ENCODE assay signal across 8 cellular contexts in genomic region chr7:2864204-2864985, GRCh38. TPM values are rescaled to one million over a fixed set of nuclear protein-coding genes. Genes with fewer than 3 reads are reported as not detected.
DNase-seq lines count a peak whose midpoint lies in the region; ATAC-seq and TF ChIP-seq lines count a peak whose summit lies in the region.

No MANE protein-coding gene starts in this region.

- peak overlapping the region; percentile 83 for H3K27ac ChIP-seq in SJCRH30
- H3K27ac ChIP-seq in epithelial cell of prostate, result peak overlapping the region; percentile 94
- H3K27ac ChIP-seq in psoas muscle, result peak overlapping the region; percentile 74

- DNase-seq in Calu3, result no peak
- no peak for DNase-seq in SJCRH30
- DNase-seq in epithelial cell of prostate (ENCODE audit: low read depth, low spot score), result no peak
- no peak for DNase-seq in psoas muscle
- no peak for DNase-seq in stimulated activated CD4-positive, alpha-beta T cell treated with anti-CD3 and anti-CD28 coated beads, Interleukin-4, amount 100 ng/mL, for 4 hours
- no peak for DNase-seq in NCI-H524 (lab: John Stamatoyannopoulos, UW)

- CTCF ChIA-PET in Calu3 (lab: Charles Lee), result interaction anchor here (1.0 to 1.5 kb wide), 2 partner anchors 104 to 438 kb away, joined by 3 to 4 read pairs; no protein-coding TSS in a partner anchor

- H3K36me3 ChIP-seq in SJCRH30 (no peaks in the 10 kb centered on the region), psoas muscle (ENCODE audit: insufficient read depth in 1 of 2, low read depth in 1 of 2) (no peaks in the 10 kb centered on the region)

- no peaks in the 10 kb centered on the region for H3K27me3 ChIP-seq in SJCRH30
- H3K27me3 ChIP-seq in psoas muscle (ENCODE audit: insufficient read depth in 3 of 3, low read length in 2 of 3), result peaks cover 0 to 3% (median 0%) of the 10 kb centered on the region in 3 donors

- H3K4me1 ChIP-seq in SJCRH30, result peaks cover 22% of the 10 kb centered on the region
- H3K4me1 ChIP-seq in psoas muscle, result peaks cover 15% of the 10 kb centered on the region

- no peaks in the 10 kb centered on the region for H3K9me3 ChIP-seq in SJCRH30 (replicated peaks)
- H3K9me3 ChIP-seq in psoas muscle, result no peaks in the 10 kb centered on the region

- ATAC-seq in psoas muscle (no peak), HG03196 (IDR thresholded peaks at IDR 0.05; ENCODE audit: unreplicated experiment) (no peak), HG02759 (IDR thresholded peaks at IDR 0.05; ENCODE audit: unreplicated experiment) (no peak)

- H3K9me3 Mint-ChIP-seq in Calu3 (ENCODE audit: low read depth, unreplicated experiment), result no peaks in the 10 kb centered on the region

- TF ChIP-seq CTCF in Calu3 (IDR thresholded peaks at IDR 0.05; ENCODE audit: unreplicated experiment) (no peak), psoas muscle (IDR thresholded peaks at IDR 0.05) (no peak)

- TSS peak; percentile 84 for BruUV-seq in Calu3 (replicated peaks; lab: Mats Ljungman, UMichigan)

- H3K4me3 ChIP-seq in SJCRH30, result peak overlapping the region; percentile 44; the same call in 1 of the 2 replicates
- H3K4me3 ChIP-seq in psoas muscle, result no peak overlapping the region

- WGBS in psoas muscle, 3 donors, result 88 to 89% (median 89%) methylated on average over 12 of the region's 12 CpGs

- intact Hi-C loops in Calu3 (cut with micrococcal nuclease; ENCODE audit: unreplicated experiment) (loop anchor here (5.0 to 10.0 kb wide), 3 partner anchors 42 to 1030 kb away; no protein-coding TSS in a partner anchor), psoas muscle (cut with DNase I) (loop anchor here in 1 of 2 donors (10.0 kb wide), 1 partner anchor 1030 kb away; no protein-coding TSS in a partner anchor)

- H3K27ac Mint-ChIP-seq in Calu3 (ENCODE audit: unreplicated experiment), result peak overlapping the region; percentile 100

- H3K4me3 Mint-ChIP-seq in Calu3 (ENCODE audit: low read depth, unreplicated experiment), result peak overlapping the region; percentile 72

- peaks cover 35% of the 10 kb centered on the region for H3K36me3 Mint-ChIP-seq in Calu3 (ENCODE audit: insufficient read depth, unreplicated experiment)

- H3K4me1 Mint-ChIP-seq in Calu3 (ENCODE audit: low read depth, unreplicated experiment), result peaks cover 44% of the 10 kb centered on the region

- H3K27me3 Mint-ChIP-seq in Calu3 (ENCODE audit: unreplicated experiment), result no peaks in the 10 kb centered on the region

RNA-seq across cellular contexts. Expression of gene GNA12, which starts 20.3 kb away (rescaled TPM):
- 75.4 and 78.3 TPM in 2 replicates for total RNA-seq in Calu3 (2022)
- 18.1 and 19.3 TPM in 2 replicates for total RNA-seq in SJCRH30 (2014; rRNA removed; shearing (Covaris generic))
- total RNA-seq in psoas muscle, result 10 to 100 TPM; 14.6 to 20.2 (median 15.0) TPM
- 10 to 100 TPM in 2 of 3 donors, 1 to 10 TPM in 1; 7.1 to 19.3 (median 17.6) TPM for polyA plus RNA-seq in psoas muscle
